21 cellular contexts compared by ENCODE assay signal in the genomic region with DNA sequence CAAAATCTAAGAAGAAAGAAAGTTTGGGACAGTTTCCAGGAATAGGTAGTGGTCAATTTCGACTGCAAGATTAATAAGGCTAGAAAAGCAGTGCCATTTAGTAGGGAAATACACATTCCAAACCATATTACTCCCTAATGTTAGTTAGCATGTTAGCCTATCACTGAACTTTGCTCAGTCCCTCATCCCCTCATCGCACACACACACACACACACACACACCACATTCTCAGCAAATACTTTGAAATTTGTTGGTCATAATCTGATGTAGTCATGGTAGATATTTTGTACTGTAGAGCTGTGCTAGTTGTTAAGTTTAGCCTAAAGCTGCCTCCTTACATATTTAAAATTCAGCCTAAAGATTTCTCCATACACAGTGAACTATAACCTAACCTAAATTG.
"Had no signal": no experiment of that assay in that cellular context is flagged by ENCODE, and none has a peak within 500 bp of the region (broad histone marks: within the 10 kb centered on the region; RNA-seq: fewer than 3 reads in every experiment).

No MANE protein-coding gene starts in this region.

- ATAC-seq: activated T-cell treated with anti-CD3 and anti-CD28 coated beads, Interleukin-2, amount 50 U/mL, for 72 hours; left ventricle myocardium superior; stimulated activated naive B cell treated with anti-CD40 and anti-IgM and Interleukin-4, amounts not matched to agents 10 μg/mL and 1 μg/mL and 100 μg/mL, for 72 hours had no signal

- FAIRE-seq: endothelial cell of umbilical vein, islet of Langerhans had no signal

- DNase-seq: activated CD4-positive, alpha-beta T cell treated with anti-CD3 and anti-CD28 coated beads for 4 hours; activated CD4-positive, alpha-beta T cell treated with anti-CD3 and anti-CD28 coated beads, Interleukin-2, amount 50 U/mL, for 4 hours; activated naive CD4-positive, alpha-beta T cell treated with Interleukin-2 at 50 U/mL for 16 hours; activated T-cell treated with anti-CD3 and anti-CD28 coated beads for 4 hours; activated T-cell treated with anti-CD3 and anti-CD28 coated beads, Interleukin-2, amount 50 U/mL, for 72 hours; anterior cingulate cortex; dorsolateral prefrontal cortex; effector memory CD4-positive, alpha-beta T cell; head of caudate nucleus; hypothalamus; left ventricle myocardium superior; stimulated activated CD4-positive, alpha-beta T cell treated with anti-CD3 and anti-CD28 coated beads, Interleukin-15, amount 100 ng/mL, for 24 hours; stimulated activated CD4-positive, alpha-beta T cell treated with anti-CD3 and anti-CD28 coated beads, Interleukin-2, amount 100 ng/mL, for 24 hours; stimulated activated naive B cell treated with anti-CD40 and anti-IgM and Interleukin-4, amounts not matched to agents 10 μg/mL and 1 μg/mL and 100 μg/mL, for 72 hours; T-helper 1 cell; tibial artery had no signal

- H3K27ac ChIP-seq: coronary artery, dorsolateral prefrontal cortex, right atrium auricular region, suprapubic skin, tibial artery had no signal

- H3K27me3 ChIP-seq: dorsolateral prefrontal cortex, right atrium auricular region, suprapubic skin, tibial artery had no signal

- H3K36me3 ChIP-seq: right atrium auricular region, suprapubic skin, tibial artery had no signal

- H3K9me3 ChIP-seq: suprapubic skin, tibial artery had no signal

- H3K4me3 ChIP-seq: coronary artery, dorsolateral prefrontal cortex, right atrium auricular region, suprapubic skin, tibial artery had no signal
